In the genomic region with DNA sequence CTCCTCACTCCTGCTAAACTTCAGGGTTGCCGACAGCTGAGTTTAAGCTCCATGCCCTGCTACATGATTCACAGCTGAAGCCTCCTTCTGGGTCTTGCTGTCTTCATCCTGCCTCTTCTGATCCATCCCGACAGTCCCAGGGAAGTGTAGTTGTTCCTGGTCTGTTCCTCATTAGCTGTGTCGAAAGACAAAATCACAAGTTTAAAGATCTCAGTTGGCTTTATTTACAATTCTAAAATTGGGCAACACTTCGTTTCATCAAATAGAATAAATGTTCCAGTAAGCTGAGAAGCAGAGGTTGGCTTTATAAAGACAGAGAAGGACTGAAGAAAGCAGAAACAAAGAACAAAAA, we compare ENCODE assay signal across 23 cellular contexts. TPM values are rescaled to one million over a fixed set of nuclear protein-coding genes. Genes with fewer than 3 reads are reported as not detected.
DNase-seq lines count a peak whose midpoint lies in the region; FAIRE-seq and TF ChIP-seq lines count a peak whose summit lies in the region.
"Had no signal": no experiment of that assay in that cellular context is flagged by ENCODE, and none has a peak within 500 bp of the region (broad histone marks: within the 10 kb centered on the region; RNA-seq: fewer than 3 reads in every experiment).

No MANE protein-coding gene starts in this region.

- H3K4me1 ChIP-seq in GM23248 (ENCODE audit: insufficient read depth) (peaks cover 14% of the 10 kb centered on the region), osteoblast (ENCODE audit: insufficient read depth, low read length) (peaks cover 8% of the 10 kb centered on the region), kidney (ENCODE audit: control insufficient read depth in 1 of 2, insufficient read depth in 1 of 2, low read depth in 1 of 2, low read length in 2 of 2) (peaks cover 0 to 4% of the 10 kb centered on the region in 2 donors)

- H3K36me3 ChIP-seq in GM23248 (ENCODE audit: low read depth): no peaks in the 10 kb centered on the region
- H3K36me3 ChIP-seq in osteoblast (ENCODE audit: insufficient read depth, low read length): no peaks in the 10 kb centered on the region
- H3K36me3 ChIP-seq in kidney (ENCODE audit: control insufficient read depth in 1 of 2, insufficient read depth in 2 of 2, low read length in 2 of 2): no peaks in the 10 kb centered on the region
- H3K36me3 ChIP-seq: left ventricle myocardium inferior, neutrophil, SJCRH30 had no signal

- H3K9me3 ChIP-seq in GM23248 (ENCODE audit: low read depth) (no peaks in the 10 kb centered on the region), osteoblast (ENCODE audit: low read depth, low read length) (no peaks in the 10 kb centered on the region), kidney (ENCODE audit: control insufficient read depth in 1 of 2, low read length in 2 of 2) (peaks cover 0 to 7% of the 10 kb centered on the region in 2 donors)
- H3K9me3 ChIP-seq: neutrophil had no signal

- DNase-seq in GM23248 (peak; percentile 81), fibroblast of mammary gland (ENCODE audit: low read depth) (peak; percentile 93), osteoblast (ENCODE audit: insufficient read length, low spot score, missing footprints) (no peak), kidney (no peak), SHP77 (lab: John Stamatoyannopoulos, UW) (no peak)
- DNase-seq in activated CD4-positive, alpha-beta T cell treated with anti-CD3 and anti-CD28 coated beads, Interleukin-2, amount 50 U/mL, for 4 hours: no peak
- DNase-seq in stimulated activated CD4-positive, alpha-beta T cell treated with anti-CD3 and anti-CD28 coated beads, Interleukin-12 subunit alpha, Interleukin-12 subunit beta, amount 100 ng/mL, for 4 hours: no peak
- DNase-seq: activated B cell treated with CpG ODN at 0.5 μM for 24 hours; activated CD8-positive, alpha-beta T cell treated with anti-CD3 and anti-CD28 coated beads for 36 hours; activated T-cell treated with anti-CD3 and anti-CD28 coated beads, Interleukin-2, amount 50 U/mL, for 48 hours; cortex of kidney; DMS 273 treated with DMSO at 0.1 percent for 48 hours; GF-D8; left ventricle myocardium inferior; NCI-H187 treated with DMSO at 0.1 percent for 48 hours; NCI-H226; SJCRH30; stimulated activated CD4-positive, alpha-beta T cell treated with anti-CD3 and anti-CD28 coated beads, Interleukin-15, amount 100 ng/mL, for 24 hours; T-helper 17 cell had no signal

- WGBS in GM23248 (ENCODE audit: low coverage in 1 of 2, low lambda C conversion rate in 2 of 2, missing lambda C conversion rate in 2 of 2), 2 experiments: 2 to 3% methylated on average over 4 of the region's 4 CpGs

- FAIRE-seq in kidney (lab: Jason Lieb, UNC): no peak
- FAIRE-seq: GM12892 had no signal

- H3K4me3 ChIP-seq in GM23248 (peak overlapping the region; percentile 21), fibroblast of mammary gland (ENCODE audit: control insufficient read depth, low read depth, low read length) (no peak overlapping the region), osteoblast (ENCODE audit: insufficient read depth, low read length) (no peak overlapping the region), kidney (ENCODE audit: low read length in 2 of 2) (no peak overlapping the region)
- H3K4me3 ChIP-seq: left ventricle myocardium inferior, PC-9, SJCRH30 had no signal

- peak overlapping the region; percentile 57 for H3K27ac ChIP-seq in GM23248
- H3K27ac ChIP-seq in osteoblast (ENCODE audit: low read depth, low read length): no peak overlapping the region
- H3K27ac ChIP-seq in kidney (ENCODE audit: low read depth in 2 of 2, low read length in 2 of 2): no peak overlapping the region
- H3K27ac ChIP-seq: left ventricle myocardium inferior, neutrophil, PC-9, SJCRH30 had no signal

- H3F3A ChIP-seq in GM23248 (ENCODE audit: insufficient read depth): peaks cover 23% of the 10 kb centered on the region

- H3K4me2 ChIP-seq in GM23248 (ENCODE audit: unreplicated experiment) (peak overlapping the region; percentile 23), osteoblast (ENCODE audit: insufficient read depth, low read length) (no peak overlapping the region)
- H3K4me2 ChIP-seq: PC-9 had no signal

- intact Hi-C loops in kidney (cut with DNase I): no loop called here

- peak overlapping the region; percentile 82 for H2AFZ ChIP-seq in GM23248
- H2AFZ ChIP-seq in osteoblast (ENCODE audit: low read length): peak overlapping the region; percentile 82
- H2AFZ ChIP-seq: PC-9 had no signal

- no peaks in the 10 kb centered on the region for H3K27me3 ChIP-seq in GM23248 (replicated peaks; ENCODE audit: insufficient read depth)
- no peaks in the 10 kb centered on the region for H3K27me3 ChIP-seq in osteoblast (ENCODE audit: insufficient read depth, low read length)

- peak overlapping the region; percentile 59 for H3K9ac ChIP-seq in GM23248
- H3K9ac ChIP-seq in kidney (ENCODE audit: low read length in 2 of 2): no peak overlapping the region

- peaks cover 6% of the 10 kb centered on the region for H3K79me2 ChIP-seq in GM23248 (ENCODE audit: insufficient read depth)
- H3K79me2 ChIP-seq in osteoblast (ENCODE audit: insufficient read depth, low read length): peaks cover 5% of the 10 kb centered on the region

- TF ChIP-seq CTCF in fibroblast of mammary gland (conservative IDR thresholded peaks at IDR 0.05; ENCODE audit: control insufficient read depth, insufficient read depth, low read depth, low read length): no peak
- TF ChIP-seq CTCF in osteoblast (IDR thresholded peaks at IDR 0.05; ENCODE audit: extremely low read depth, low read depth, low read length): no peak
- no peak for TF ChIP-seq CTCF in kidney (IDR thresholded peaks at IDR 0.05; ENCODE audit: borderline replicate concordance, extremely low read depth, insufficient read depth)

- H3K9me2 ChIP-seq in GM23248 (ENCODE audit: insufficient read depth): no peaks in the 10 kb centered on the region

- in situ Hi-C loops in GM23248 (cut with MboI): no loop called here

- H4K20me1 ChIP-seq in GM23248 (ENCODE audit: insufficient read depth) (no peaks in the 10 kb centered on the region), osteoblast (ENCODE audit: insufficient read depth, low read length) (no peaks in the 10 kb centered on the region)

RNA-seq across cellular contexts. Expression of gene SLC2A10, which starts 4.1 kb away (rescaled TPM):
- 48.0 and 50.2 TPM in 2 replicates for total RNA-seq in GM23248 (2014; rRNA removed; shearing (Covaris generic))
- polyA plus RNA-seq in GM23248 (2016; fragmentation: Nextera tagmentation; extraction: Ambion mirVana) (26.2 and 29.7 TPM in 2 replicates), kidney (ENCODE audit: insufficient read depth, low read depth, low replicate concordance) (3.7 TPM)
- total RNA-seq in osteoblast (44.2 and 47.4 TPM in 2 replicates), kidney (7.1 TPM)
- total RNA-seq: activated B cell treated with CpG ODN at 0.5 μM for 24 hours; activated CD8-positive, alpha-beta T cell treated with anti-CD3 and anti-CD28 coated beads for 36 hours; T-helper 17 cell had no signal
- polyA plus RNA-seq: CD14-positive monocyte had no signal

RNA-seq across cellular contexts. Expression of gene TP53RK, which starts 16.1 kb away (rescaled TPM):
- 20.1 and 24.1 TPM in 2 replicates for total RNA-seq in GM23248 (2014; rRNA removed; shearing (Covaris generic))
- polyA plus RNA-seq in GM23248 (2016; fragmentation: Nextera tagmentation; extraction: Ambion mirVana): 23.6 and 24.0 TPM in 2 replicates
- 18.0 and 21.0 TPM in 2 replicates for total RNA-seq in osteoblast
- 11.0 TPM for total RNA-seq in kidney
- 9.3 TPM for polyA plus RNA-seq in kidney (ENCODE audit: insufficient read depth, low read depth, low replicate concordance)

RNA-seq across cellular contexts. Expression of gene SLC13A3, which starts 54.1 kb away (rescaled TPM):
- 0.89 and 2.4 TPM in 2 replicates for total RNA-seq in GM23248 (2014; rRNA removed; shearing (Covaris generic))
- polyA plus RNA-seq in GM23248 (2016; fragmentation: Nextera tagmentation; extraction: Ambion mirVana) (2.3 and 4.6 TPM in 2 replicates), kidney (ENCODE audit: insufficient read depth, low read depth, low replicate concordance) (241 TPM)
- total RNA-seq in osteoblast (0.59 and 1.8 TPM in 2 replicates), kidney (31.5 TPM)
- total RNA-seq: activated CD8-positive, alpha-beta T cell treated with anti-CD3 and anti-CD28 coated beads for 36 hours; SJCRH30 had no signal
- polyA plus RNA-seq: CD14-positive monocyte had no signal

Comparison
In these comparisons a context has a peak if more than half of its experiments do, and no peak if none do; other contexts are left out.
1. DNase-seq: peak in GM23248 (single experiment) and fibroblast of mammary gland (single experiment); none in osteoblast (single experiment), activated CD4-positive, alpha-beta T cell treated with anti-CD3 and anti-CD28 coated beads, Interleukin-2, amount 50 U/mL, for 4 hours (0 of 2), stimulated activated CD4-positive, alpha-beta T cell treated with anti-CD3 and anti-CD28 coated beads, Interleukin-12 subunit alpha, Interleukin-12 subunit beta, amount 100 ng/mL, for 4 hours (single experiment), kidney (single experiment) and SHP77 (0 of 2).